In genomic region chr16:4625617-4626159, GRCh38 we compare ENCODE assay signal across 8 cellular contexts. TPM values are rescaled to one million over a fixed set of nuclear protein-coding genes. Genes with fewer than 3 reads are reported as not detected.
A peak's percentile ranks its signal among the peaks of the same experiment; 100 is the strongest.
DNase-seq lines count a peak whose midpoint lies in the region; ATAC-seq and TF ChIP-seq lines count a peak whose summit lies in the region.

No MANE protein-coding gene starts in this region.

- no peaks in the 10 kb centered on the region for H3K9me3 Mint-ChIP-seq in CD8-positive, alpha-beta memory T cell

- POLR2A ChIA-PET in CD8-positive, alpha-beta memory T cell (lab: Charles Lee) = interaction anchor here (0.9 to 1.9 kb wide), 2 partner anchors 10 to 68 kb away, joined by 3 to 18 read pairs; no protein-coding TSS in a partner anchor

- peaks cover 24% of the 10 kb centered on the region for H3K4me1 ChIP-seq in CD8-positive, alpha-beta memory T cell (ENCODE audit: insufficient read depth, low read length)
- H3K4me1 ChIP-seq in mononuclear cell (ENCODE audit: insufficient read depth, low read length) = peaks cover 43% of the 10 kb centered on the region

- H3K27me3 Mint-ChIP-seq in CD8-positive, alpha-beta memory T cell = no peaks in the 10 kb centered on the region

- H3K4me3 Mint-ChIP-seq in CD8-positive, alpha-beta memory T cell = peak overlapping the region; percentile 88 to 96 (median 93)

- CTCF ChIA-PET in CD8-positive, alpha-beta memory T cell (lab: Charles Lee) = interaction anchor here (3.6 kb wide), 1 partner anchor 119 kb away, joined by 22 read pairs; no protein-coding TSS in a partner anchor

- no peaks in the 10 kb centered on the region for H3K36me3 ChIP-seq in CD8-positive, alpha-beta memory T cell (ENCODE audit: insufficient read depth, low read length)

- no peaks in the 10 kb centered on the region for H3K27me3 ChIP-seq in CD8-positive, alpha-beta memory T cell (ENCODE audit: insufficient read depth, low read length, poor library complexity, severe bottlenecking)
- no peaks in the 10 kb centered on the region for H3K27me3 ChIP-seq in mononuclear cell (ENCODE audit: insufficient read depth, low read length)

- ATAC-seq in HG03521 (IDR thresholded peaks at IDR 0.05; ENCODE audit: unreplicated experiment) = no peak

- peak overlapping the region; percentile 75 to 99 (median 97) for H3K27ac Mint-ChIP-seq in CD8-positive, alpha-beta memory T cell

- peak overlapping the region; percentile 94 for H3K27ac ChIP-seq in CD8-positive, alpha-beta memory T cell (ENCODE audit: low read depth, low read length)

- H3K36me3 Mint-ChIP-seq in CD8-positive, alpha-beta memory T cell = peaks cover 0 to 12% (median 0%) of the 10 kb centered on the region in 3 donors

- TF ChIP-seq CTCF in cardiac fibroblast (IDR thresholded peaks at IDR 0.05; ENCODE audit: low read depth, low read length) = no peak

- H3K4me3 ChIP-seq in CD8-positive, alpha-beta memory T cell (ENCODE audit: low read length) = peak overlapping the region; percentile 67
- peak overlapping the region; percentile 74 for H3K4me3 ChIP-seq in Jurkat, Clone E6-1 (ENCODE audit: low read length)
- H3K4me3 ChIP-seq in cardiac fibroblast (replicated peaks in 1 of 2; ENCODE audit: low read depth in 2 of 2, low read length in 2 of 2) (peak overlapping the region; percentile 94 to 95), mononuclear cell (ENCODE audit: low read length) (peak overlapping the region; percentile 88)

- H3K9me3 ChIP-seq in CD8-positive, alpha-beta memory T cell (ENCODE audit: low read length) = no peaks in the 10 kb centered on the region
- no peaks in the 10 kb centered on the region for H3K9me3 ChIP-seq in mononuclear cell (ENCODE audit: low read depth, low read length)

- peaks cover 29 to 43% (median 39%) of the 10 kb centered on the region in 3 donors for H3K4me1 Mint-ChIP-seq in CD8-positive, alpha-beta memory T cell

- DNase-seq in CD8-positive, alpha-beta memory T cell = no peak
- DNase-seq in Jurkat, Clone E6-1 (ENCODE audit: low read depth, low spot score) = no peak
- no peak for DNase-seq in cardiac fibroblast (ENCODE audit: low read depth in 2 of 2)
- no peak for DNase-seq in central memory CD4-positive, alpha-beta T cell
- DNase-seq in GF-D8 (lab: John Stamatoyannopoulos, UW) = no peak
- DNase-seq in activated CD4-positive, alpha-beta T cell treated with anti-CD3 and anti-CD28 coated beads for 4 hours = no peak

RNA-seq across cellular contexts. Expression of gene MGRN1, which starts 1.1 kb away (rescaled TPM):
- total RNA-seq in CD8-positive, alpha-beta memory T cell = 10 to 100 TPM; 67.3 to 69.7 TPM
- 6.4 TPM for polyA plus RNA-seq in CD8-positive, alpha-beta memory T cell
- 25.5 TPM for polyA plus RNA-seq in Jurkat, Clone E6-1 (2012; ENCODE audit: insufficient read depth, insufficient read length)
- 40.8 TPM for total RNA-seq in mononuclear cell

RNA-seq across cellular contexts. Expression of gene UBALD1, which starts 11.0 kb away (rescaled TPM):
- 10 to 100 TPM; 18.7 to 22.3 TPM for total RNA-seq in CD8-positive, alpha-beta memory T cell
- 4.9 TPM for polyA plus RNA-seq in CD8-positive, alpha-beta memory T cell
- polyA plus RNA-seq in Jurkat, Clone E6-1 (2012; ENCODE audit: insufficient read depth, insufficient read length) = 44.0 TPM
- total RNA-seq in mononuclear cell = 7.9 TPM
